13 cellular contexts compared by ENCODE assay signal in genomic region chr3:179760944-179761343, GRCh38.
DNase-seq lines count a peak whose midpoint lies in the region; ATAC-seq and TF ChIP-seq lines count a peak whose summit lies in the region.
"Had no signal": no experiment of that assay in that cellular context is flagged by ENCODE, and none has a peak within 500 bp of the region (broad histone marks: within the 10 kb centered on the region; RNA-seq: fewer than 3 reads in every experiment).

No MANE protein-coding gene starts in this region.

- no peak overlapping the region for H3K4me3 ChIP-seq in A673 (ENCODE audit: low read depth, low read length, poor library complexity, severe bottlenecking)
- H3K4me3 ChIP-seq in fibroblast of villous mesenchyme (ENCODE audit: low read depth, low read length) = no peak overlapping the region
- H3K4me3 ChIP-seq in OCI-LY7 (ENCODE audit: low read depth, low read length, poor library complexity, severe bottlenecking) = no peak overlapping the region
- H3K4me3 ChIP-seq: pancreas had no signal

- H3K4me1 ChIP-seq in A673 (ENCODE audit: insufficient read depth, low read length, poor library complexity, severe bottlenecking) (peaks cover 28% of the 10 kb centered on the region), OCI-LY7 (ENCODE audit: insufficient read depth, low read length, poor library complexity, severe bottlenecking) (no peaks in the 10 kb centered on the region)
- H3K4me1 ChIP-seq: pancreas had no signal

- CTCF ChIA-PET in A673 (lab: Charles Lee) (interaction anchor here (0.6 kb wide), 1 partner anchor 834 kb away, joined by 3 read pairs; no protein-coding TSS in a partner anchor), OCI-LY7 (lab: Charles Lee; ENCODE audit: unreplicated experiment) (interaction anchor here (0.6 kb wide), 1 partner anchor 12 kb away, joined by 7 read pairs; no protein-coding TSS in a partner anchor)

- no peaks in the 10 kb centered on the region for H3K27me3 Mint-ChIP-seq in effector memory CD8-positive, alpha-beta T cell
- no peaks in the 10 kb centered on the region for H3K27me3 Mint-ChIP-seq in activated T-cell treated with anti-CD3 and anti-CD28 coated beads, Interleukin-2, amount 50 U/mL, for 24 hours
- H3K27me3 Mint-ChIP-seq: stimulated activated naive CD8-positive, alpha-beta T cell treated with anti-CD3 and anti-CD28 coated beads, Interleukin-15, amount 100 ng/mL, for 72 hours had no signal

- H2AFZ ChIP-seq in OCI-LY7 (ENCODE audit: low read length) = no peak overlapping the region

- H3K36me3 Mint-ChIP-seq in effector memory CD8-positive, alpha-beta T cell (ENCODE audit: insufficient read depth) = peaks cover 25% of the 10 kb centered on the region
- H3K36me3 Mint-ChIP-seq in activated T-cell treated with anti-CD3 and anti-CD28 coated beads, Interleukin-2, amount 50 U/mL, for 24 hours (ENCODE audit: low read depth) = peaks cover 80% of the 10 kb centered on the region

- no peak overlapping the region for H3K4me2 ChIP-seq in OCI-LY7 (ENCODE audit: low read length)

- no peaks in the 10 kb centered on the region for H3K9me3 Mint-ChIP-seq in effector memory CD8-positive, alpha-beta T cell
- no peaks in the 10 kb centered on the region for H3K9me3 Mint-ChIP-seq in activated T-cell treated with anti-CD3 and anti-CD28 coated beads, Interleukin-2, amount 50 U/mL, for 24 hours
- H3K9me3 Mint-ChIP-seq: brain; stimulated activated naive CD8-positive, alpha-beta T cell treated with anti-CD3 and anti-CD28 coated beads, Interleukin-15, amount 100 ng/mL, for 72 hours had no signal

- H3K9me2 ChIP-seq in OCI-LY7 (ENCODE audit: insufficient read depth, low read length) = no peaks in the 10 kb centered on the region

- no peak for ATAC-seq in effector memory CD8-positive, alpha-beta T cell (replicated peaks)
- ATAC-seq: pancreas; stimulated activated naive CD8-positive, alpha-beta T cell treated with anti-CD3 and anti-CD28 coated beads, Interleukin-15, amount 100 ng/mL, for 72 hours had no signal

- DNase-seq in A673 (ENCODE audit: low spot score) = peak; percentile 74
- DNase-seq in HS-5 (ENCODE audit: low read depth) = peak; percentile 65
- peak; percentile 11 for DNase-seq in SW480 (ENCODE audit: low spot score)
- peak; percentile 80 for DNase-seq in fibroblast of villous mesenchyme (ENCODE audit: low read depth)
- DNase-seq in effector memory CD8-positive, alpha-beta T cell = no peak
- DNase-seq in T-helper 1 cell = no peak
- no peak for DNase-seq in OCI-LY7 (ENCODE audit: low spot score)
- no peak for DNase-seq in activated T-cell treated with anti-CD3 and anti-CD28 coated beads, Interleukin-2, amount 50 U/mL, for 24 hours
- DNase-seq: MM.1S; pancreas; stimulated activated CD4-positive, alpha-beta T cell treated with anti-CD3 and anti-CD28 coated beads, Interleukin-4, amount 100 ng/mL, for 1 hour; stimulated activated naive CD8-positive, alpha-beta T cell treated with anti-CD3 and anti-CD28 coated beads, Interleukin-15, amount 100 ng/mL, for 72 hours had no signal

- H3K27ac ChIP-seq in A673 (ENCODE audit: low read depth, low read length, poor library complexity, severe bottlenecking) (peak overlapping the region; percentile 26), OCI-LY7 (ENCODE audit: low read depth, low read length, poor library complexity, severe bottlenecking) (no peak overlapping the region)
- H3K27ac ChIP-seq: pancreas had no signal

- intact Hi-C loops in A673 (cut with micrococcal nuclease; ENCODE audit: unreplicated experiment) = no loop called here
- intact Hi-C loops in OCI-LY7 (cut with micrococcal nuclease; ENCODE audit: unreplicated experiment) = loop anchor here (5.0 kb wide), 1 partner anchor 114 kb away; no protein-coding TSS in a partner anchor

- no peaks in the 10 kb centered on the region for H3K79me2 ChIP-seq in OCI-LY7 (ENCODE audit: insufficient read depth, low read depth, low read length)

- H3K27ac Mint-ChIP-seq in effector memory CD8-positive, alpha-beta T cell = no peak overlapping the region
- H3K27ac Mint-ChIP-seq in activated T-cell treated with anti-CD3 and anti-CD28 coated beads, Interleukin-2, amount 50 U/mL, for 24 hours = no peak overlapping the region
- H3K27ac Mint-ChIP-seq: brain; stimulated activated naive CD8-positive, alpha-beta T cell treated with anti-CD3 and anti-CD28 coated beads, Interleukin-15, amount 100 ng/mL, for 72 hours had no signal

- no peak overlapping the region for H3K4me3 Mint-ChIP-seq in effector memory CD8-positive, alpha-beta T cell
- no peak overlapping the region for H3K4me3 Mint-ChIP-seq in activated T-cell treated with anti-CD3 and anti-CD28 coated beads, Interleukin-2, amount 50 U/mL, for 24 hours
- H3K4me3 Mint-ChIP-seq: brain; stimulated activated naive CD8-positive, alpha-beta T cell treated with anti-CD3 and anti-CD28 coated beads, Interleukin-15, amount 100 ng/mL, for 72 hours had no signal

- no peaks in the 10 kb centered on the region for H3K27me3 ChIP-seq in A673 (replicated peaks; ENCODE audit: insufficient read depth, low read depth, low read length, poor library complexity)
- H3K27me3 ChIP-seq: pancreas had no signal

- POLR2A ChIA-PET in A673 (lab: Charles Lee; ENCODE audit: low non-redundant PET) = interaction anchor here (0.6 kb wide), 1 partner anchor 841 kb away, joined by 3 read pairs; no protein-coding TSS in a partner anchor
- POLR2A ChIA-PET in OCI-LY7 (lab: Charles Lee) = no interaction called here

- no peaks in the 10 kb centered on the region for H4K20me1 ChIP-seq in OCI-LY7 (ENCODE audit: insufficient read depth, low read length)

- TF ChIP-seq CTCF in A673 (conservative IDR thresholded peaks at IDR 0.05; ENCODE audit: low read depth, low read length) = no peak
- TF ChIP-seq CTCF in fibroblast of villous mesenchyme (IDR thresholded peaks at IDR 0.05; ENCODE audit: insufficient read depth, low read depth, low read length) = no peak
- no peak for TF ChIP-seq CTCF in OCI-LY7 (conservative IDR thresholded peaks at IDR 0.05; ENCODE audit: low read length)

- peaks cover 24% of the 10 kb centered on the region for H3K36me3 ChIP-seq in A673 (ENCODE audit: insufficient read depth, low read length, poor library complexity, severe bottlenecking)
- H3K36me3 ChIP-seq in OCI-LY7 (ENCODE audit: insufficient read depth, low read length) = peaks cover 93% of the 10 kb centered on the region
- H3K36me3 ChIP-seq: pancreas had no signal

- H3K9me3 ChIP-seq in A673 (ENCODE audit: low read depth, low read length, poor library complexity, severe bottlenecking) (no peaks in the 10 kb centered on the region), OCI-LY7 (ENCODE audit: low read length) (no peaks in the 10 kb centered on the region)
- H3K9me3 ChIP-seq: pancreas had no signal

- no peaks in the 10 kb centered on the region for H3K4me1 Mint-ChIP-seq in effector memory CD8-positive, alpha-beta T cell (ENCODE audit: low read depth in 2 of 2)
- H3K4me1 Mint-ChIP-seq in activated T-cell treated with anti-CD3 and anti-CD28 coated beads, Interleukin-2, amount 50 U/mL, for 24 hours (ENCODE audit: low read depth) = no peaks in the 10 kb centered on the region
- H3K4me1 Mint-ChIP-seq: brain; stimulated activated naive CD8-positive, alpha-beta T cell treated with anti-CD3 and anti-CD28 coated beads, Interleukin-15, amount 100 ng/mL, for 72 hours had no signal

- BruUV-seq in A673 (replicated peaks; lab: Mats Ljungman, UMichigan) = no TSS peak
- no TSS peak for BruUV-seq in OCI-LY7 (replicated peaks; lab: Mats Ljungman, UMichigan)

Comparison
In these comparisons a context has a peak if more than half of its experiments do, and no peak if none do; other contexts are left out.
1. DNase-seq: peak in A673 (single experiment), HS-5 (single experiment), SW480 (single experiment) and fibroblast of villous mesenchyme (single experiment); none in effector memory CD8-positive, alpha-beta T cell (0 of 3), T-helper 1 cell (0 of 5), OCI-LY7 (single experiment) and activated T-cell treated with anti-CD3 and anti-CD28 coated beads, Interleukin-2, amount 50 U/mL, for 24 hours (single experiment).